ENCODE assay signal across 8 cellular contexts in genomic region chr2:163191372-163191771, GRCh38.
A peak's percentile ranks its signal among the peaks of the same experiment; 100 is the strongest.
DNase-seq lines count a peak whose midpoint lies in the region; ATAC-seq and TF ChIP-seq lines count a peak whose summit lies in the region.

No MANE protein-coding gene starts in this region.

- H3K27ac ChIP-seq in neural cell (ENCODE audit: low read length) = no peak overlapping the region

- no peaks in the 10 kb centered on the region for H3K9me3 ChIP-seq in neural cell (ENCODE audit: low read length)

- no peaks in the 10 kb centered on the region for H3K79me2 ChIP-seq in neural cell (replicated peaks; ENCODE audit: insufficient read depth, low read length)

- no peaks in the 10 kb centered on the region for H3K36me3 ChIP-seq in neural cell (ENCODE audit: insufficient read depth, low read length)

- H2AFZ ChIP-seq in neural cell (ENCODE audit: low read depth, low read length) = no peak overlapping the region

- H3F3A ChIP-seq in neural cell (ENCODE audit: insufficient read depth, low read length, poor library complexity, severe bottlenecking) = no peaks in the 10 kb centered on the region

- peak; percentile 72 for TF ChIP-seq CTCF in neural cell (IDR thresholded peaks at IDR 0.05; ENCODE audit: poor library complexity, severe bottlenecking)

- H3K4me3 ChIP-seq in neural cell (ENCODE audit: low read length) = no peak overlapping the region

- ATAC-seq in GM21825 (IDR thresholded peaks at IDR 0.05; ENCODE audit: unreplicated experiment) = peak; percentile 54

- no peaks in the 10 kb centered on the region for H3K9me2 ChIP-seq in neural cell (ENCODE audit: insufficient read depth, low read length)

- peak; percentile 80 for TF ChIP-seq RAD21 in neural cell (conservative IDR thresholded peaks at IDR 0.05)

- peak; percentile 81 for DNase-seq in DMS53 (lab: John Stamatoyannopoulos, UW)
- DNase-seq in NCI-H345 (lab: John Stamatoyannopoulos, UW) = peak; percentile 21
- peak; percentile 36 for DNase-seq in dedifferentiated amniotic fluid mesenchymal stem cell (ENCODE audit: extremely low spot score)
- no peak for DNase-seq in NCI-H2171 treated with DMSO at 0.1 percent for 48 hours (lab: John Stamatoyannopoulos, UW)
- DNase-seq in stimulated activated CD4-positive, alpha-beta T cell treated with anti-CD3 and anti-CD28 coated beads, Interleukin-2, amount 100 ng/mL, for 48 hours = no peak
- no peak for DNase-seq in activated gamma-delta T cell treated with Interleukin-2 at 50 U/mL for 16 hours

- no peak for TF ChIP-seq EP300 in neural cell (conservative IDR thresholded peaks at IDR 0.05; ENCODE audit: poor library complexity, severe bottlenecking)

- H3K27me3 ChIP-seq in neural cell (ENCODE audit: insufficient read depth, low read depth, low read length) = no peaks in the 10 kb centered on the region

- H3K4me2 ChIP-seq in neural cell (ENCODE audit: low read length) = no peak overlapping the region

- no peak overlapping the region for H3K9ac ChIP-seq in neural cell (ENCODE audit: low read length)

- H4K20me1 ChIP-seq in neural cell (ENCODE audit: insufficient read depth) = no peaks in the 10 kb centered on the region

TF ChIP-seq in neural cell, 6 proteins besides CTCF, POLR2A, EP300 and RAD21:
- TF ChIP-seq MXI1 (conservative IDR thresholded peaks at IDR 0.05; ENCODE audit: poor library complexity, severe bottlenecking) (no peak), TAF1 (IDR thresholded peaks at IDR 0.05; ENCODE audit: low read depth) (no peak), SMC3 (conservative IDR thresholded peaks at IDR 0.05; ENCODE audit: poor library complexity) (peak; percentile 82)

Comparison
In these comparisons a context has a peak if more than half of its experiments do, and no peak if none do; other contexts are left out.
1. DNase-seq: peak in DMS53 (single experiment), NCI-H345 (single experiment) and dedifferentiated amniotic fluid mesenchymal stem cell (single experiment); none in NCI-H2171 treated with DMSO at 0.1 percent for 48 hours (single experiment), stimulated activated CD4-positive, alpha-beta T cell treated with anti-CD3 and anti-CD28 coated beads, Interleukin-2, amount 100 ng/mL, for 48 hours (0 of 2) and activated gamma-delta T cell treated with Interleukin-2 at 50 U/mL for 16 hours (single experiment).